ENCODE assay signal across 1 cellular context in the genomic region with DNA sequence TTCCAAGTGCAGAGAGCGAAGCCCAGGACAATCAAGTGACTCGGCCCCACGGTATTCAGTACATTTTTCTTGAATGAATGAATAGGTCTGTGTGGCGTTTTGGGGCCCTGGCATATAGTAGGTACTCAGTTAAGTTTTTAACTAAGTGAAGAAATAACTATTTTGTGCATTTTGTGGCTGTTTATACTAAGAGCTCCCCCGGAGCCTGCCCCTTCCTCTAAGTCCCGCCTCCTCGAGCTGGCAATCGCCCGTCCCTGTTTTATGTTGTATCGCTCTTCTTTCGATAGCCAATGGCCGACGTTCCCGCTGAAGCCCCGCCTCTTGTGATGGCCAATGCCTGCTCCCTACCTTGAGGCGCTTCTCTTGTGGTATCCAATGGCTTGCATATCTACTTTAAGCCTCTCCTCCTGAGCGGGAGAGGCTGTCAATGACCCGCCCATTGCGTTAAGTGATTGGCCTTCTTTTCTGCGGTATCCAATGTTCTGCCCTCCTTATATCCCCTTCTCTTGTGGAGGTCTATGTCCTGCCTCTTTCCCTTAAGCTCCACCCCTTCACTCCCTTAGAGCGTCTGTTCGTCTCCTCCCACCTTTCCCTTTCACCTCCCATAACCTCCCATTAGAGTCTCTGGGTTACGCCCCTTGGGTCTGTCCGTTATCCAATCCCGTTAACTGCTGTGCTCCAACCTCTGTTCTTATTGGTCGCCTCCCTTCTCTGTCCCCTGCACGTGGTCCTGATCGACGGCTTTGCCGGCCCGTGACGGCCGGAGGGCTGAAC.
TF ChIP-seq lines count a peak whose summit lies in the region.

No MANE protein-coding gene starts in this region.

TF ChIP-seq in HepG2, 621 proteins besides CTCF, POLR2A, EP300 and RAD21 (continued from another document and continues in another):
- TF ChIP-seq, protein P1, sequence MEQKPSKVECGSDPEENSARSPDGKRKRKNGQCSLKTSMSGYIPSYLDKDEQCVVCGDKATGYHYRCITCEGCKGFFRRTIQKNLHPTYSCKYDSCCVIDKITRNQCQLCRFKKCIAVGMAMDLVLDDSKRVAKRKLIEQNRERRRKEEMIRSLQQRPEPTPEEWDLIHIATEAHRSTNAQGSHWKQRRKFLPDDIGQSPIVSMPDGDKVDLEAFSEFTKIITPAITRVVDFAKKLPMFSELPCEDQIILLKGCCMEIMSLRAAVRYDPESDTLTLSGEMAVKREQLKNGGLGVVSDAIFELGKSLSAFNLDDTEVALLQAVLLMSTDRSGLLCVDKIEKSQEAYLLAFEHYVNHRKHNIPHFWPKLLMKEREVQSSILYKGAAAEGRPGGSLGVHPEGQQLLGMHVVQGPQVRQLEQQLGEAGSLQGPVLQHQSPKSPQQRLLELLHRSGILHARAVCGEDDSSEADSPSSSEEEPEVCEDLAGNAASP (CRISPR knock-in tag; IDR thresholded peaks at IDR 0.05; ENCODE audit: borderline replicate concordance), result peak; percentile 78; the same call in 1 of the 2 replicates
- TF ChIP-seq MED8 (CRISPR knock-in tag; IDR thresholded peaks at IDR 0.05; ENCODE audit: insufficient replicate concordance) (no peak), ZSCAN31 (CRISPR knock-in tag; IDR thresholded peaks at IDR 0.05; ENCODE audit: low read depth) (0 out of 2 replicates have a peak, but pooled peaks have one; percentile 19), ZNF253 (CRISPR knock-in tag; IDR thresholded peaks at IDR 0.05; ENCODE audit: borderline replicate concordance) (no peak), NR2F6 (IDR thresholded peaks at IDR 0.05) (no peak), NR2F6 (CRISPR knock-in tag; IDR thresholded peaks at IDR 0.05) (0 out of 2 replicates have a peak, but pooled peaks have one; percentile 7), ZNF256 (CRISPR knock-in tag; conservative IDR thresholded peaks at IDR 0.05) (peak; percentile 65; the same call in 1 of the 2 replicates), RBFOX2 (IDR thresholded peaks at IDR 0.05; ENCODE audit: low read depth, low read length) (no peak; the same call in none of the 2 replicates), TGIF2 (CRISPR knock-in tag; IDR thresholded peaks at IDR 0.05) (no peak), KDM2A (CRISPR knock-in tag; IDR thresholded peaks at IDR 0.05; ENCODE audit: borderline replicate concordance, low read depth) (no peak), PHF21A (CRISPR knock-in tag; IDR thresholded peaks at IDR 0.05) (peak; percentile 15), CEBPB (IDR thresholded peaks at IDR 0.05; ENCODE audit: borderline replicate concordance, low read depth, low read length) (no peak), CBX2 (IDR thresholded peaks at IDR 0.05; ENCODE audit: low read depth, low read length) (no peak), CBX2 (CRISPR knock-in tag; IDR thresholded peaks at IDR 0.05; ENCODE audit: low read depth) (no peak), ONECUT2 (CRISPR knock-in tag; IDR thresholded peaks at IDR 0.05) (no peak), TBX2 (CRISPR knock-in tag; IDR thresholded peaks at IDR 0.05; ENCODE audit: borderline replicate concordance) (peak; percentile 44; the same call in 1 of the 2 replicates), ZNF496 (CRISPR knock-in tag; IDR thresholded peaks at IDR 0.05; ENCODE audit: insufficient replicate concordance) (no peak), ELF1 (CRISPR knock-in tag; IDR thresholded peaks at IDR 0.05) (peak; percentile 24; the same call in 1 of the 2 replicates), TEAD2 (CRISPR knock-in tag; IDR thresholded peaks at IDR 0.05) (no peak), ZNF652 (CRISPR knock-in tag; IDR thresholded peaks at IDR 0.05; ENCODE audit: borderline replicate concordance, low read depth) (no peak), MED1 (CRISPR knock-in tag; IDR thresholded peaks at IDR 0.05) (no peak; the same call in 1 of the 2 replicates), ZNF546 (CRISPR knock-in tag; conservative IDR thresholded peaks at IDR 0.05) (no peak), SP2 (CRISPR knock-in tag; IDR thresholded peaks at IDR 0.05) (peak; percentile 93), SIX1 (CRISPR knock-in tag; IDR thresholded peaks at IDR 0.05; ENCODE audit: borderline replicate concordance) (no peak), NFYC (CRISPR knock-in tag; IDR thresholded peaks at IDR 0.05) (peak; percentile 87), CAMTA2 (CRISPR knock-in tag; IDR thresholded peaks at IDR 0.05; ENCODE audit: borderline replicate concordance) (no peak), ZNF615 (CRISPR knock-in tag; IDR thresholded peaks at IDR 0.05; ENCODE audit: borderline replicate concordance) (no peak), SIN3A (IDR thresholded peaks at IDR 0.05; ENCODE audit: borderline replicate concordance, low read depth, low read length) (0 out of 2 replicates have a peak, but pooled peaks have one; percentile 40), GATAD2A (CRISPR knock-in tag; IDR thresholded peaks at IDR 0.05) (no peak), ZFP1 (CRISPR knock-in tag; IDR thresholded peaks at IDR 0.05) (no peak), KDM5B (CRISPR knock-in tag; IDR thresholded peaks at IDR 0.05; ENCODE audit: borderline replicate concordance) (no peak)
- TF ChIP-seq, protein P2, sequence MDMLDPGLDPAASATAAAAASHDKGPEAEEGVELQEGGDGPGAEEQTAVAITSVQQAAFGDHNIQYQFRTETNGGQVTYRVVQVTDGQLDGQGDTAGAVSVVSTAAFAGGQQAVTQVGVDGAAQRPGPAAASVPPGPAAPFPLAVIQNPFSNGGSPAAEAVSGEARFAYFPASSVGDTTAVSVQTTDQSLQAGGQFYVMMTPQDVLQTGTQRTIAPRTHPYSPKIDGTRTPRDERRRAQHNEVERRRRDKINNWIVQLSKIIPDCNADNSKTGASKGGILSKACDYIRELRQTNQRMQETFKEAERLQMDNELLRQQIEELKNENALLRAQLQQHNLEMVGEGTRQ (IDR thresholded peaks at IDR 0.05; ENCODE audit: low read depth, low read length), result peak; percentile 99
- TF ChIP-seq, protein P2 (CRISPR knock-in tag; IDR thresholded peaks at IDR 0.05; ENCODE audit: borderline replicate concordance), result peak; percentile 96; the same call in 1 of the 2 replicates
- TF ChIP-seq, protein P3, sequence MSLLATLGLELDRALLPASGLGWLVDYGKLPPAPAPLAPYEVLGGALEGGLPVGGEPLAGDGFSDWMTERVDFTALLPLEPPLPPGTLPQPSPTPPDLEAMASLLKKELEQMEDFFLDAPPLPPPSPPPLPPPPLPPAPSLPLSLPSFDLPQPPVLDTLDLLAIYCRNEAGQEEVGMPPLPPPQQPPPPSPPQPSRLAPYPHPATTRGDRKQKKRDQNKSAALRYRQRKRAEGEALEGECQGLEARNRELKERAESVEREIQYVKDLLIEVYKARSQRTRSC (CRISPR knock-in tag; IDR thresholded peaks at IDR 0.05; ENCODE audit: low read depth), result no peak
- TF ChIP-seq, protein P4, sequence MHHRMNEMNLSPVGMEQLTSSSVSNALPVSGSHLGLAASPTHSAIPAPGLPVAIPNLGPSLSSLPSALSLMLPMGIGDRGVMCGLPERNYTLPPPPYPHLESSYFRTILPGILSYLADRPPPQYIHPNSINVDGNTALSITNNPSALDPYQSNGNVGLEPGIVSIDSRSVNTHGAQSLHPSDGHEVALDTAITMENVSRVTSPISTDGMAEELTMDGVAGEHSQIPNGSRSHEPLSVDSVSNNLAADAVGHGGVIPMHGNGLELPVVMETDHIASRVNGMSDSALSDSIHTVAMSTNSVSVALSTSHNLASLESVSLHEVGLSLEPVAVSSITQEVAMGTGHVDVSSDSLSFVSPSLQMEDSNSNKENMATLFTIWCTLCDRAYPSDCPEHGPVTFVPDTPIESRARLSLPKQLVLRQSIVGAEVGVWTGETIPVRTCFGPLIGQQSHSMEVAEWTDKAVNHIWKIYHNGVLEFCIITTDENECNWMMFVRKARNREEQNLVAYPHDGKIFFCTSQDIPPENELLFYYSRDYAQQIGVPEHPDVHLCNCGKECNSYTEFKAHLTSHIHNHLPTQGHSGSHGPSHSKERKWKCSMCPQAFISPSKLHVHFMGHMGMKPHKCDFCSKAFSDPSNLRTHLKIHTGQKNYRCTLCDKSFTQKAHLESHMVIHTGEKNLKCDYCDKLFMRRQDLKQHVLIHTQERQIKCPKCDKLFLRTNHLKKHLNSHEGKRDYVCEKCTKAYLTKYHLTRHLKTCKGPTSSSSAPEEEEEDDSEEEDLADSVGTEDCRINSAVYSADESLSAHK (CRISPR knock-in tag; IDR thresholded peaks at IDR 0.05; ENCODE audit: borderline replicate concordance), result no peak
- TF ChIP-seq, protein P5, sequence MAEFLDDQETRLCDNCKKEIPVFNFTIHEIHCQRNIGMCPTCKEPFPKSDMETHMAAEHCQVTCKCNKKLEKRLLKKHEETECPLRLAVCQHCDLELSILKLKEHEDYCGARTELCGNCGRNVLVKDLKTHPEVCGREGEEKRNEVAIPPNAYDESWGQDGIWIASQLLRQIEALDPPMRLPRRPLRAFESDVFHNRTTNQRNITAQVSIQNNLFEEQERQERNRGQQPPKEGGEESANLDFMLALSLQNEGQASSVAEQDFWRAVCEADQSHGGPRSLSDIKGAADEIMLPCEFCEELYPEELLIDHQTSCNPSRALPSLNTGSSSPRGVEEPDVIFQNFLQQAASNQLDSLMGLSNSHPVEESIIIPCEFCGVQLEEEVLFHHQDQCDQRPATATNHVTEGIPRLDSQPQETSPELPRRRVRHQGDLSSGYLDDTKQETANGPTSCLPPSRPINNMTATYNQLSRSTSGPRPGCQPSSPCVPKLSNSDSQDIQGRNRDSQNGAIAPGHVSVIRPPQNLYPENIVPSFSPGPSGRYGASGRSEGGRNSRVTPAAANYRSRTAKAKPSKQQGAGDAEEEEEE (CRISPR knock-in tag; IDR thresholded peaks at IDR 0.05; ENCODE audit: borderline replicate concordance), result no peak
- TF ChIP-seq, protein P6, sequence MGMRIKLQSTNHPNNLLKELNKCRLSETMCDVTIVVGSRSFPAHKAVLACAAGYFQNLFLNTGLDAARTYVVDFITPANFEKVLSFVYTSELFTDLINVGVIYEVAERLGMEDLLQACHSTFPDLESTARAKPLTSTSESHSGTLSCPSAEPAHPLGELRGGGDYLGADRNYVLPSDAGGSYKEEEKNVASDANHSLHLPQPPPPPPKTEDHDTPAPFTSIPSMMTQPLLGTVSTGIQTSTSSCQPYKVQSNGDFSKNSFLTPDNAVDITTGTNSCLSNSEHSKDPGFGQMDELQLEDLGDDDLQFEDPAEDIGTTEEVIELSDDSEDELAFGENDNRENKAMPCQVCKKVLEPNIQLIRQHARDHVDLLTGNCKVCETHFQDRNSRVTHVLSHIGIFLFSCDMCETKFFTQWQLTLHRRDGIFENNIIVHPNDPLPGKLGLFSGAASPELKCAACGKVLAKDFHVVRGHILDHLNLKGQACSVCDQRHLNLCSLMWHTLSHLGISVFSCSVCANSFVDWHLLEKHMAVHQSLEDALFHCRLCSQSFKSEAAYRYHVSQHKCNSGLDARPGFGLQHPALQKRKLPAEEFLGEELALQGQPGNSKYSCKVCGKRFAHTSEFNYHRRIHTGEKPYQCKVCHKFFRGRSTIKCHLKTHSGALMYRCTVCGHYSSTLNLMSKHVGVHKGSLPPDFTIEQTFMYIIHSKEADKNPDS (CRISPR knock-in tag; IDR thresholded peaks at IDR 0.05), result no peak
- TF ChIP-seq, protein P7, sequence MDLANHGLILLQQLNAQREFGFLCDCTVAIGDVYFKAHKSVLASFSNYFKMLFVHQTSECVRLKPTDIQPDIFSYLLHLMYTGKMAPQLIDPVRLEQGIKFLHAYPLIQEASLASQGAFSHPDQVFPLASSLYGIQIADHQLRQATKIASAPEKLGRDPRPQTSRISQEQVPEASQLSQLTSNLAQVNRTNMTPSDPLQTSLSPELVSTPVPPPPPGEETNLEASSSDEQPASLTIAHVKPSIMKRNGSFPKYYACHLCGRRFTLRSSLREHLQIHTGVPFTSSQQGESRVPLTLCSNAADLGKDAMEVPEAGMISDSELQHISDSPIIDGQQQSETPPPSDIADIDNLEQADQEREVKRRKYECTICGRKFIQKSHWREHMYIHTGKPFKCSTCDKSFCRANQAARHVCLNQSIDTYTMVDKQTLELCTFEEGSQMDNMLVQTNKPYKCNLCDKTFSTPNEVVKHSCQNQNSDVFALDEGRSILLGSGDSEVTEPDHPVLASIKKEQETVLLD (CRISPR knock-in tag; IDR thresholded peaks at IDR 0.05; ENCODE audit: low read depth), result no peak
- TF ChIP-seq, protein P8, sequence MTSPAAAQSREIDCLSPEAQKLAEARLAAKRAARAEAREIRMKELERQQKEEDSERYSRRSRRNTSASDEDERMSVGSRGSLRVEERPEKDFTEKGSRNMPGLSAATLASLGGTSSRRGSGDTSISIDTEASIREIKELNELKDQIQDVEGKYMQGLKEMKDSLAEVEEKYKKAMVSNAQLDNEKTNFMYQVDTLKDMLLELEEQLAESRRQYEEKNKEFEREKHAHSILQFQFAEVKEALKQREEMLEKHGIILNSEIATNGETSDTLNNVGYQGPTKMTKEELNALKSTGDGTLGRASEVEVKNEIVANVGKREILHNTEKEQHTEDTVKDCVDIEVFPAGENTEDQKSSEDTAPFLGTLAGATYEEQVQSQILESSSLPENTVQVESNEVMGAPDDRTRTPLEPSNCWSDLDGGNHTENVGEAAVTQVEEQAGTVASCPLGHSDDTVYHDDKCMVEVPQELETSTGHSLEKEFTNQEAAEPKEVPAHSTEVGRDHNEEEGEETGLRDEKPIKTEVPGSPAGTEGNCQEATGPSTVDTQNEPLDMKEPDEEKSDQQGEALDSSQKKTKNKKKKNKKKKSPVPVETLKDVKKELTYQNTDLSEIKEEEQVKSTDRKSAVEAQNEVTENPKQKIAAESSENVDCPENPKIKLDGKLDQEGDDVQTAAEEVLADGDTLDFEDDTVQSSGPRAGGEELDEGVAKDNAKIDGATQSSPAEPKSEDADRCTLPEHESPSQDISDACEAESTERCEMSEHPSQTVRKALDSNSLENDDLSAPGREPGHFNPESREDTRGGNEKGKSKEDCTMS (CRISPR knock-in tag; conservative IDR thresholded peaks at IDR 0.05), result no peak
- TF ChIP-seq, protein P9, sequence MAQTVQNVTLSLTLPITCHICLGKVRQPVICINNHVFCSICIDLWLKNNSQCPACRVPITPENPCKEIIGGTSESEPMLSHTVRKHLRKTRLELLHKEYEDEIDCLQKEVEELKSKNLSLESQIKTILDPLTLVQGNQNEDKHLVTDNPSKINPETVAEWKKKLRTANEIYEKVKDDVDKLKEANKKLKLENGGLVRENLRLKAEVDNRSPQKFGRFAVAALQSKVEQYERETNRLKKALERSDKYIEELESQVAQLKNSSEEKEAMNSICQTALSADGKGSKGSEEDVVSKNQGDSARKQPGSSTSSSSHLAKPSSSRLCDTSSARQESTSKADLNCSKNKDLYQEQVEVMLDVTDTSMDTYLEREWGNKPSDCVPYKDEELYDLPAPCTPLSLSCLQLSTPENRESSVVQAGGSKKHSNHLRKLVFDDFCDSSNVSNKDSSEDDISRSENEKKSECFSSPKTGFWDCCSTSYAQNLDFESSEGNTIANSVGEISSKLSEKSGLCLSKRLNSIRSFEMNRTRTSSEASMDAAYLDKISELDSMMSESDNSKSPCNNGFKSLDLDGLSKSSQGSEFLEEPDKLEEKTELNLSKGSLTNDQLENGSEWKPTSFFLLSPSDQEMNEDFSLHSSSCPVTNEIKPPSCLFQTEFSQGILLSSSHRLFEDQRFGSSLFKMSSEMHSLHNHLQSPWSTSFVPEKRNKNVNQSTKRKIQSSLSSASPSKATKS (CRISPR knock-in tag; IDR thresholded peaks at IDR 0.05), result no peak
